8 cellular contexts compared by ENCODE assay signal in the genomic region with DNA sequence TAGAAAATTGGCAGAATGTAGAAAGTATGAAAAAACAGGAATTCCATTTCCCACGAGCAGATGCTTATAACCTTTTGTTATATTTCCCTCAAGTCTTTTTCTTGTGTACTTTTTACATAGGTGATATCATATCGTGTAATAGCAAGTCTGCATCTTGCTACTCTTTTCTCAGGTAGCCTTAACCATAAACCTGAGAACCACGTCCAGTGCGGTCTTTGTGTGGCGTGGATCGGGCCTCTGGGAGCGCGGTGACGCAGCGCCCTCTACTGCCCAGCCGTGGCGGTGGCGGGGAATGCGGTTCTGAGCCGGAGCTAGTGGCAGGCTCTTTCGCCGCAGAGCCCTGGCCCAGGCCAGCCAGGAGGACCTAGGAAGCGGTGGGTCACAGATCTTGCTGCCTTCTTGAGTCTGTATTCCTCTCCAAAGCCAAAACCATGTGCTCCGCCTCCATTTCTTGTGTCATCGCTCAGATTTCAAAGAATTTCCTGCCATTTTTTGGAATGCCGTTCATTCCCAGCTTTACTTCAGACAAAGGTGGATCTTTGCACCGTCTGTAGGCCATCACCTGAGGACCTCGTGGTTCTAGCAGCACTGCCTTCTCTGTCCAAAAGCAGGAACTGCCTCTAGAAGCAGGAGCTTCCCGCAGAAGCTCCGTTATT.
A peak's percentile ranks its signal among the peaks of the same experiment; 100 is the strongest.
DNase-seq lines count a peak whose midpoint lies in the region; TF ChIP-seq lines count a peak whose summit lies in the region.

No MANE protein-coding gene starts in this region.

- DNase-seq in AG10803 (ENCODE audit: low read depth) (peak; percentile 40), HAP-1 (ENCODE audit: low spot score in 2 of 2) (peak; percentile 49 to 86), RWPE1 (ENCODE audit: low spot score) (peak; percentile 87), foreskin fibroblast (peak; percentile 43 to 81), occipital lobe (lab: John Stamatoyannopoulos, UW) (peak; percentile 74), suprapubic skin (ENCODE audit: low spot score in 2 of 2) (peak; percentile 89), DMS79 (lab: John Stamatoyannopoulos, UW) (no peak)
- DNase-seq in activated T-helper 2 cell treated with anti-CD3 and anti-CD28 coated beads, Interferon-gamma antibody, Interleukin-2, Interleukin-4, amounts not matched to agents 10 μg/mL and 5 μg/mL and 100 μg/mL, durations not matched to agents 14 hours and 24 hours and 36 hours (ENCODE audit: low spot score): peak; percentile 65

- WGBS in suprapubic skin: 32% methylated on average over 25 of the region's 25 CpGs

- H3K36me3 ChIP-seq in HAP-1 (replicated peaks) (peaks cover 5% of the 10 kb centered on the region), suprapubic skin (peaks cover 12% of the 10 kb centered on the region)

- H3K4me3 ChIP-seq in AG10803 (ENCODE audit: low read length) (no peak overlapping the region), HAP-1 (no peak overlapping the region), foreskin fibroblast (ENCODE audit: low read depth in 1 of 2, low read length in 2 of 2) (no peak overlapping the region), suprapubic skin (no peak overlapping the region)

- H3K27me3 ChIP-seq in HAP-1 (ENCODE audit: low read depth) (no peaks in the 10 kb centered on the region), suprapubic skin (no peaks in the 10 kb centered on the region)

- H3K9me3 ChIP-seq in HAP-1 (no peaks in the 10 kb centered on the region), suprapubic skin (no peaks in the 10 kb centered on the region)

- H3K27me3 Mint-ChIP-seq in activated T-helper 2 cell treated with anti-CD3 and anti-CD28 coated beads, Interferon-gamma antibody, Interleukin-2, Interleukin-4, amounts not matched to agents 10 μg/mL and 5 μg/mL and 100 μg/mL, durations not matched to agents 14 hours and 24 hours and 36 hours (ENCODE audit: low read depth): peaks cover 36% of the 10 kb centered on the region

- peaks cover 45% of the 10 kb centered on the region for H3K4me1 Mint-ChIP-seq in activated T-helper 2 cell treated with anti-CD3 and anti-CD28 coated beads, Interferon-gamma antibody, Interleukin-2, Interleukin-4, amounts not matched to agents 10 μg/mL and 5 μg/mL and 100 μg/mL, durations not matched to agents 14 hours and 24 hours and 36 hours (ENCODE audit: low read depth)

- in situ Hi-C loops in HAP-1 (cut with MboI; ENCODE audit: low sequenced_read_pairs): loop anchor here (5.0 kb wide), 2 partner anchors 96 to 991 kb away; no protein-coding TSS in a partner anchor

- no peak overlapping the region for H3K27ac Mint-ChIP-seq in activated T-helper 2 cell treated with anti-CD3 and anti-CD28 coated beads, Interferon-gamma antibody, Interleukin-2, Interleukin-4, amounts not matched to agents 10 μg/mL and 5 μg/mL and 100 μg/mL, durations not matched to agents 14 hours and 24 hours and 36 hours

- TF ChIP-seq CTCF in AG10803 (conservative IDR thresholded peaks at IDR 0.05; ENCODE audit: low read length): peak; percentile 95
- peak; percentile 100 for TF ChIP-seq CTCF in RWPE1 (conservative IDR thresholded peaks at IDR 0.05; ENCODE audit: low read depth)
- peak; percentile 90 for TF ChIP-seq CTCF in foreskin fibroblast (IDR thresholded peaks at IDR 0.05; ENCODE audit: low read depth, low read length)
- TF ChIP-seq CTCF in suprapubic skin (IDR thresholded peaks at IDR 0.05): peak; percentile 94 to 96

- H3K27ac ChIP-seq in RWPE1 (no peak overlapping the region), suprapubic skin (no peak overlapping the region)

- H3K9me3 Mint-ChIP-seq in activated T-helper 2 cell treated with anti-CD3 and anti-CD28 coated beads, Interferon-gamma antibody, Interleukin-2, Interleukin-4, amounts not matched to agents 10 μg/mL and 5 μg/mL and 100 μg/mL, durations not matched to agents 14 hours and 24 hours and 36 hours: no peaks in the 10 kb centered on the region

- no peak for TF ChIP-seq EP300 in suprapubic skin (IDR thresholded peaks at IDR 0.05)

- no peaks in the 10 kb centered on the region for H3K36me3 Mint-ChIP-seq in activated T-helper 2 cell treated with anti-CD3 and anti-CD28 coated beads, Interferon-gamma antibody, Interleukin-2, Interleukin-4, amounts not matched to agents 10 μg/mL and 5 μg/mL and 100 μg/mL, durations not matched to agents 14 hours and 24 hours and 36 hours (ENCODE audit: low read depth)

- H3K4me1 ChIP-seq in HAP-1 (no peaks in the 10 kb centered on the region), suprapubic skin (peaks cover 34% of the 10 kb centered on the region)

- POLR2A ChIA-PET in RWPE1 (lab: Yijun Ruan, JAX; ENCODE audit: low non-redundant PET): no interaction called here

- TF ChIP-seq POLR2A in suprapubic skin (IDR thresholded peaks at IDR 0.05): no peak

- H3K4me3 Mint-ChIP-seq in activated T-helper 2 cell treated with anti-CD3 and anti-CD28 coated beads, Interferon-gamma antibody, Interleukin-2, Interleukin-4, amounts not matched to agents 10 μg/mL and 5 μg/mL and 100 μg/mL, durations not matched to agents 14 hours and 24 hours and 36 hours (ENCODE audit: low read depth): no peak overlapping the region

- CTCF ChIA-PET in RWPE1 (lab: Yijun Ruan, JAX): interaction anchor here (0.5 to 3.5 kb wide), 33 partner anchors 9 to 990 kb away, joined by 3 to 24 read pairs (median 4); no protein-coding TSS in a partner anchor

- intact Hi-C loops in activated T-helper 2 cell treated with anti-CD3 and anti-CD28 coated beads, Interferon-gamma antibody, Interleukin-2, Interleukin-4, amounts not matched to agents 10 μg/mL and 5 μg/mL and 100 μg/mL, durations not matched to agents 14 hours and 24 hours and 36 hours (cut with micrococcal nuclease): loop anchor here (1.0 to 5.0 kb wide), 3 partner anchors 71 to 992 kb away; partner anchors contain the start of gene MVB12B
